Comparison of ENCODE assay signal across 2 cellular contexts in genomic region chr15:48548376-48548775, GRCh38.
TF ChIP-seq lines count a peak whose summit lies in the region.

No MANE protein-coding gene starts in this region.

TF ChIP-seq in SK-N-SH, 30 proteins besides CTCF, POLR2A, EP300 and RAD21 (continued from another document):
- no peak for TF ChIP-seq FOXJ3 (CRISPR knock-in tag; IDR thresholded peaks at IDR 0.05)
- no peak for TF ChIP-seq USF2 (IDR thresholded peaks at IDR 0.05; ENCODE audit: borderline replicate concordance, low read depth, low read length)
- TF ChIP-seq MXI1 (IDR thresholded peaks at IDR 0.05; ENCODE audit: low read depth, low read length), result no peak
- no peak for TF ChIP-seq GABPA (IDR thresholded peaks at IDR 0.05; ENCODE audit: low read depth)
- no peak for TF ChIP-seq RXRA (IDR thresholded peaks at IDR 0.05; ENCODE audit: borderline replicate concordance, low read depth)

TF ChIP-seq in SK-N-SH treated with all-trans-retinoic acid at 6 μM for 48 hours, 23 proteins besides CTCF, POLR2A, EP300 and RAD21 (continued from another document):
- no peak for TF ChIP-seq POU6F1 (CRISPR knock-in tag; IDR thresholded peaks at IDR 0.05; ENCODE audit: borderline replicate concordance, low read depth)
TF ChIP-seq in SK-N-SH treated with all-trans-retinoic acid at 6 μM for 48 hours: peak in this region for 0.
